ENCODE assay signal across 10 cellular contexts in the genomic region with DNA sequence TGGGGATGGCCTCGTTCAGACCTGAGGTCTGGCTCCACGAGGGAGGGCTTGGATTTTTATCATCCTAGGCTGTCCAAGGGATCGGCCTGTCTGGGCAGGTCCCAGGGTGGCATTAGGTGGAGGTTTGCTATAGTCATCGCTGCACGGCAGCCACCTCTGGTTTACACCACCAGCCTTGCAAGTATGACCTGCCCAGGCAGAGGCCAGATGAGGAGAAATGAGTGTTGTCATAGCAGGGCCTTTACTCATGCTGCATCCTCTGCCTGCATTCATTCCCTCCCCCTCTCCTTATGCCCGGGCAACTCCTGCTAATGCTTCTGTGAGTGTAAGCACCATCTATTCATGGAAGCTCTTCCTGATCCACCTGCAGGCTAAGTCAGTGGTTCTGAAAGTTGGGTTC. TPM values are rescaled to one million over a fixed set of nuclear protein-coding genes. Genes with fewer than 3 reads are reported as not detected.
A peak's percentile ranks its signal among the peaks of the same experiment; 100 is the strongest.
DNase-seq lines count a peak whose midpoint lies in the region; ATAC-seq, FAIRE-seq and TF ChIP-seq lines count a peak whose summit lies in the region.
"Had no signal": no experiment of that assay in that cellular context is flagged by ENCODE, and none has a peak within 500 bp of the region (broad histone marks: within the 10 kb centered on the region; RNA-seq: fewer than 3 reads in every experiment).

No MANE protein-coding gene starts in this region.

- no peak overlapping the region for H2AFZ ChIP-seq in keratinocyte (ENCODE audit: control insufficient read depth, low read length)

- no peak for TF ChIP-seq POLR2A in thyroid gland (IDR thresholded peaks at IDR 0.05)

- peak overlapping the region; percentile 49 for H3K9ac ChIP-seq in keratinocyte (ENCODE audit: control insufficient read depth, extremely low read depth, insufficient read depth, low read length)

- no peak overlapping the region for H3K4me3 ChIP-seq in brain microvascular endothelial cell (ENCODE audit: low read depth, low read length)
- peak overlapping the region in 2 of 3 experiments; percentile 9 to 15 for H3K4me3 ChIP-seq in keratinocyte (ENCODE audit: control insufficient read depth in 2 of 3, extremely low read depth in 1 of 3, insufficient read depth in 2 of 3, low read depth in 1 of 3, low read length in 3 of 3)
- H3K4me3 ChIP-seq in thyroid gland (replicated peaks in 1 of 3): no peak overlapping the region

- peak overlapping the region; percentile 76 for H3K4me2 ChIP-seq in keratinocyte (ENCODE audit: control insufficient read depth, extremely low read depth, insufficient read depth, low read depth, low read length)

- 68 to 75% methylated on average over 6 of the region's 6 CpGs for WGBS in thyroid gland, 2 donors

- H3K36me3 ChIP-seq in brain microvascular endothelial cell (replicated peaks) (peaks cover 5% of the 10 kb centered on the region), keratinocyte (ENCODE audit: control insufficient read depth in 2 of 2, extremely low read depth in 1 of 2, insufficient read depth in 2 of 2, low read length in 2 of 2) (peaks cover 1 to 2% of the 10 kb centered on the region in 2 experiments), thyroid gland (no peaks in the 10 kb centered on the region)

- in situ Hi-C loops in brain microvascular endothelial cell (cut with HindIII; ENCODE audit: low pct_ligation_motif_present, low sequenced_read_pairs): no loop called here

- dilution Hi-C loops in keratinocyte (cut with MboI; ENCODE audit: extremely low pct_ligation_motif_present, low sequenced_read_pairs): no loop called here

- FAIRE-seq in keratinocyte (lab: Jason Lieb, UNC): peak; percentile 98

- DNase-seq in HT1080 (ENCODE audit: low read depth): peak; percentile 93
- DNase-seq in brain microvascular endothelial cell: peak; percentile 62
- DNase-seq in keratinocyte (ENCODE audit: low read depth, low spot score): peak; percentile 99
- DNase-seq in thyroid gland: no peak
- DNase-seq in amniotic stem cell (lab: John Stamatoyannopoulos, UW): no peak
- DNase-seq in activated CD4-positive, alpha-beta T cell treated with anti-CD3 and anti-CD28 coated beads for 1 hour: no peak
- DNase-seq: immature natural killer cell had no signal

- H3K9me3 ChIP-seq in keratinocyte (ENCODE audit: control insufficient read depth, low read depth, low read length) (no peaks in the 10 kb centered on the region), thyroid gland (no peaks in the 10 kb centered on the region)

- intact Hi-C loops in thyroid gland (cut with DNase I): no loop called here

- H3K4me1 ChIP-seq in keratinocyte (ENCODE audit: control insufficient read depth, extremely low read depth, insufficient read depth, low read length) (peaks cover 74% of the 10 kb centered on the region), thyroid gland (peaks cover 65 to 69% of the 10 kb centered on the region in 2 donors)

- no peak for ATAC-seq in HG02623 (IDR thresholded peaks at IDR 0.05; ENCODE audit: unreplicated experiment)
- ATAC-seq in GM18858 (IDR thresholded peaks at IDR 0.05; ENCODE audit: unreplicated experiment): no peak
- ATAC-seq: sciatic nerve had no signal

- H3K27ac ChIP-seq in brain microvascular endothelial cell (peak overlapping the region; percentile 35), keratinocyte (ENCODE audit: control insufficient read depth, insufficient read depth, low read length) (peak overlapping the region; percentile 88), thyroid gland (peak overlapping the region in 2 of 3 donors; percentile 92 to 96)

- peaks cover 6% of the 10 kb centered on the region for H3K9me1 ChIP-seq in keratinocyte (ENCODE audit: control insufficient read depth, extremely low read depth, insufficient read depth, low read length)

- TF ChIP-seq CTCF in brain microvascular endothelial cell (IDR thresholded peaks at IDR 0.05; ENCODE audit: low read depth, low read length, missing control alignments): no peak
- no peak for TF ChIP-seq CTCF in keratinocyte (optimal IDR thresholded peaks at IDR 0.05 in 1 of 3, IDR thresholded peaks at IDR 0.05 in 1 of 3, conservative IDR thresholded peaks at IDR 0.05 in 1 of 3; ENCODE audit: extremely low read depth in 1 of 3, insufficient read depth in 2 of 3, low read length in 3 of 3)
- TF ChIP-seq CTCF in thyroid gland (IDR thresholded peaks at IDR 0.05): no peak

- H3K27me3 ChIP-seq in brain microvascular endothelial cell (replicated peaks) (no peaks in the 10 kb centered on the region), keratinocyte (ENCODE audit: control insufficient read depth, extremely low read depth, insufficient read depth, low read length) (no peaks in the 10 kb centered on the region), thyroid gland (no peaks in the 10 kb centered on the region)

- H3K79me2 ChIP-seq in keratinocyte (ENCODE audit: control insufficient read depth, insufficient read depth, low read length): peaks cover 70% of the 10 kb centered on the region

- no peaks in the 10 kb centered on the region for H4K20me1 ChIP-seq in keratinocyte (ENCODE audit: control insufficient read depth, extremely low read depth, insufficient read depth, low read length)

RNA-seq across cellular contexts. Expression of a gene that starts 15.3 kb away (rescaled TPM):
- total RNA-seq in HT1080 (2014; rRNA removed; shearing (Covaris generic)): 47.6 and 58.6 TPM in 2 replicates
- 57.5 and 64.7 TPM in 2 replicates for polyA plus RNA-seq in HT1080 (2015; cell fraction: cytosol; rRNA removed)
- polyA plus RNA-seq in HT1080 (2015; cell fraction: nucleus; rRNA removed): 74.6 and 77.4 TPM in 2 replicates
- 24.9 to 43.5 TPM (median 36.2 TPM) in 3 replicates for polyA plus RNA-seq in keratinocyte
- polyA plus RNA-seq in keratinocyte (2011; ENCODE audit: low read depth): 8.3 TPM
- polyA plus RNA-seq in keratinocyte (2011; cell fraction: cytosol; rRNA removed): 31.9 and 37.2 TPM in 2 replicates
- 106 and 123 TPM in 2 replicates for polyA plus RNA-seq in keratinocyte (2011; cell fraction: nucleus; rRNA removed)
- 21.8 and 60.7 TPM in 2 replicates for polyA plus RNA-seq in keratinocyte (2012; ENCODE audit: low replicate concordance)
- 60.2 to 180 TPM (median 69.9 TPM) in 3 replicates for polyA minus RNA-seq in keratinocyte
- polyA minus RNA-seq in keratinocyte (2011; cell fraction: cytosol; rRNA and poly(A)+ RNA removed): 62.7 TPM
- polyA minus RNA-seq in keratinocyte (2011; cell fraction: nucleus; rRNA and poly(A)+ RNA removed): 122 and 151 TPM in 2 replicates
- 100 to 1,000 TPM in 2 of 4 donors, 10 to 100 TPM in 2; 84.9 to 171 (median 113) TPM for total RNA-seq in thyroid gland

RNA-seq across cellular contexts. Expression of a gene that starts 43.1 kb away (rescaled TPM):
- total RNA-seq in HT1080 (2014; rRNA removed; shearing (Covaris generic)): 1,800 and 2,863 TPM in 2 replicates
- 3,415 and 3,568 TPM in 2 replicates for polyA plus RNA-seq in HT1080 (2015; cell fraction: cytosol; rRNA removed)
- 814 and 883 TPM in 2 replicates for polyA plus RNA-seq in HT1080 (2015; cell fraction: nucleus; rRNA removed)
- polyA plus RNA-seq in keratinocyte: 3,540 to 4,624 TPM (median 3,588 TPM) in 3 replicates
- polyA plus RNA-seq in keratinocyte (2011; ENCODE audit: low read depth): 630 TPM
- 6,466 and 6,976 TPM in 2 replicates for polyA plus RNA-seq in keratinocyte (2011; cell fraction: cytosol; rRNA removed)
- 1,255 and 1,377 TPM in 2 replicates for polyA plus RNA-seq in keratinocyte (2011; cell fraction: nucleus; rRNA removed)
- polyA plus RNA-seq in keratinocyte (2012; ENCODE audit: low replicate concordance): 2,935 and 4,321 TPM in 2 replicates
- 778 to 1,315 TPM (median 1,196 TPM) in 3 replicates for polyA minus RNA-seq in keratinocyte
- 781 TPM for polyA minus RNA-seq in keratinocyte (2011; cell fraction: cytosol; rRNA and poly(A)+ RNA removed)
- 129 and 187 TPM in 2 replicates for polyA minus RNA-seq in keratinocyte (2011; cell fraction: nucleus; rRNA and poly(A)+ RNA removed)
- 1,000 to 10,000 TPM; 2,017 to 5,540 (median 2,786) TPM for total RNA-seq in thyroid gland

Comparison
In these comparisons a context has a peak if more than half of its experiments do, and no peak if none do; other contexts are left out.
1. DNase-seq: peak in HT1080 (single experiment), brain microvascular endothelial cell (single experiment) and keratinocyte (single experiment); none in thyroid gland (0 of 2), amniotic stem cell (single experiment) and activated CD4-positive, alpha-beta T cell treated with anti-CD3 and anti-CD28 coated beads for 1 hour (single experiment).
2. H3K27ac ChIP-seq: peak in every context shown above with its lines; median percentile 94 in thyroid gland; 88 in keratinocyte; 35 in brain microvascular endothelial cell.
3. H3K4me3 ChIP-seq: peak in keratinocyte (2 of 3); none in brain microvascular endothelial cell (single experiment) and thyroid gland (0 of 3).